Comparison of ENCODE assay signal across 2 cellular contexts in the genomic region with DNA sequence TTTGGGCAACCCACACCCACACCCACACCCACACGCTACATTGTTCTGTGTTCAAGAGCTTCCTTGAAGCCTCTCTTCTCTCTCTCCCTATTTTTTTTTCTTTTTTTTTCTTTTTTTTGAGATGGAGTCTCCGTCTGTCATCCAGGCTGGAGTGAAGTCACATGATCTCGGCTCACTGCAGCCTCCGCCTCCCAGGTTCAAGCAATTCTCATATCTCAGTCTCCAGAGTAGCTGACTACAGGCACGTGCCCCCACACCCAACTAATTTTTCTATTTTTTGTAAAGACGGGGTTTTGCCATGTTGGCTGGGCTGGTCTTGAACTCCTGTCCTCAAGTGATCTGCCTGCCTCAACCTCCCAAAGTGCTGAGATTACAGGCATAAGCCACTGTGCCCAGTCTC.
TF ChIP-seq lines count a peak whose summit lies in the region.

No MANE protein-coding gene starts in this region.

TF ChIP-seq in GM23338, 12 proteins besides CTCF, POLR2A, EP300 and RAD21 (continued from another document):
- TF ChIP-seq, protein P1, sequence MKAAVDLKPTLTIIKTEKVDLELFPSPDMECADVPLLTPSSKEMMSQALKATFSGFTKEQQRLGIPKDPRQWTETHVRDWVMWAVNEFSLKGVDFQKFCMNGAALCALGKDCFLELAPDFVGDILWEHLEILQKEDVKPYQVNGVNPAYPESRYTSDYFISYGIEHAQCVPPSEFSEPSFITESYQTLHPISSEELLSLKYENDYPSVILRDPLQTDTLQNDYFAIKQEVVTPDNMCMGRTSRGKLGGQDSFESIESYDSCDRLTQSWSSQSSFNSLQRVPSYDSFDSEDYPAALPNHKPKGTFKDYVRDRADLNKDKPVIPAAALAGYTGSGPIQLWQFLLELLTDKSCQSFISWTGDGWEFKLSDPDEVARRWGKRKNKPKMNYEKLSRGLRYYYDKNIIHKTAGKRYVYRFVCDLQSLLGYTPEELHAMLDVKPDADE (IDR thresholded peaks at IDR 0.05): no peak
TF ChIP-seq in GM23338: peak in this region for 0.

TF ChIP-seq in K562, 482 proteins besides CTCF, POLR2A, EP300 and RAD21 (continued from another document):
- TF ChIP-seq, protein P2, sequence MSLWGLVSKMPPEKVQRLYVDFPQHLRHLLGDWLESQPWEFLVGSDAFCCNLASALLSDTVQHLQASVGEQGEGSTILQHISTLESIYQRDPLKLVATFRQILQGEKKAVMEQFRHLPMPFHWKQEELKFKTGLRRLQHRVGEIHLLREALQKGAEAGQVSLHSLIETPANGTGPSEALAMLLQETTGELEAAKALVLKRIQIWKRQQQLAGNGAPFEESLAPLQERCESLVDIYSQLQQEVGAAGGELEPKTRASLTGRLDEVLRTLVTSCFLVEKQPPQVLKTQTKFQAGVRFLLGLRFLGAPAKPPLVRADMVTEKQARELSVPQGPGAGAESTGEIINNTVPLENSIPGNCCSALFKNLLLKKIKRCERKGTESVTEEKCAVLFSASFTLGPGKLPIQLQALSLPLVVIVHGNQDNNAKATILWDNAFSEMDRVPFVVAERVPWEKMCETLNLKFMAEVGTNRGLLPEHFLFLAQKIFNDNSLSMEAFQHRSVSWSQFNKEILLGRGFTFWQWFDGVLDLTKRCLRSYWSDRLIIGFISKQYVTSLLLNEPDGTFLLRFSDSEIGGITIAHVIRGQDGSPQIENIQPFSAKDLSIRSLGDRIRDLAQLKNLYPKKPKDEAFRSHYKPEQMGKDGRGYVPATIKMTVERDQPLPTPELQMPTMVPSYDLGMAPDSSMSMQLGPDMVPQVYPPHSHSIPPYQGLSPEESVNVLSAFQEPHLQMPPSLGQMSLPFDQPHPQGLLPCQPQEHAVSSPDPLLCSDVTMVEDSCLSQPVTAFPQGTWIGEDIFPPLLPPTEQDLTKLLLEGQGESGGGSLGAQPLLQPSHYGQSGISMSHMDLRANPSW (CRISPR knock-in tag; IDR thresholded peaks at IDR 0.05): no peak
- TF ChIP-seq, protein P3, sequence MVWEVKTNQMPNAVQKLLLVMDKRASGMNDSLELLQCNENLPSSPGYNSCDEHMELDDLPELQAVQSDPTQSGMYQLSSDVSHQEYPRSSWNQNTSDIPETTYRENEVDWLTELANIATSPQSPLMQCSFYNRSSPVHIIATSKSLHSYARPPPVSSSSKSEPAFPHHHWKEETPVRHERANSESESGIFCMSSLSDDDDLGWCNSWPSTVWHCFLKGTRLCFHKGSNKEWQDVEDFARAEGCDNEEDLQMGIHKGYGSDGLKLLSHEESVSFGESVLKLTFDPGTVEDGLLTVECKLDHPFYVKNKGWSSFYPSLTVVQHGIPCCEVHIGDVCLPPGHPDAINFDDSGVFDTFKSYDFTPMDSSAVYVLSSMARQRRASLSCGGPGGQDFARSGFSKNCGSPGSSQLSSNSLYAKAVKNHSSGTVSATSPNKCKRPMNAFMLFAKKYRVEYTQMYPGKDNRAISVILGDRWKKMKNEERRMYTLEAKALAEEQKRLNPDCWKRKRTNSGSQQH (CRISPR knock-in tag; IDR thresholded peaks at IDR 0.05): no peak
- no peak for TF ChIP-seq YY1 (IDR thresholded peaks at IDR 0.05; ENCODE audit: borderline replicate concordance in 1 of 3, control insufficient read depth in 1 of 3, extremely low read depth in 1 of 3, insufficient read depth in 3 of 3, insufficient read length in 1 of 3, insufficient replicate concordance in 2 of 3, low read depth in 1 of 3, low read length in 2 of 3)
- no peak for TF ChIP-seq ZNF134 (CRISPR knock-in tag; conservative IDR thresholded peaks at IDR 0.05)
- no peak for TF ChIP-seq FOXA3 (CRISPR knock-in tag; conservative IDR thresholded peaks at IDR 0.05 in 1 of 2, IDR thresholded peaks at IDR 0.05 in 1 of 2)
- TF ChIP-seq SAFB2 (IDR thresholded peaks at IDR 0.05; ENCODE audit: borderline replicate concordance, low read depth, low read length, severe bottlenecking): no peak
- 0 out of 2 replicates have a peak, but pooled peaks have one; percentile 5 for TF ChIP-seq ZNF384 (IDR thresholded peaks at IDR 0.05; ENCODE audit: low read depth, low read length)
- 0 out of 2 replicates have a peak, but pooled peaks have one; percentile 21 for TF ChIP-seq CXXC5 (CRISPR knock-in tag; IDR thresholded peaks at IDR 0.05)
- peak; percentile 53; the same call in 1 of the 2 replicates for TF ChIP-seq L3MBTL2 (IDR thresholded peaks at IDR 0.05)
- TF ChIP-seq KLF13 (tag; IDR thresholded peaks at IDR 0.05; ENCODE audit: borderline replicate concordance, low read depth): no peak
- TF ChIP-seq, protein P4, sequence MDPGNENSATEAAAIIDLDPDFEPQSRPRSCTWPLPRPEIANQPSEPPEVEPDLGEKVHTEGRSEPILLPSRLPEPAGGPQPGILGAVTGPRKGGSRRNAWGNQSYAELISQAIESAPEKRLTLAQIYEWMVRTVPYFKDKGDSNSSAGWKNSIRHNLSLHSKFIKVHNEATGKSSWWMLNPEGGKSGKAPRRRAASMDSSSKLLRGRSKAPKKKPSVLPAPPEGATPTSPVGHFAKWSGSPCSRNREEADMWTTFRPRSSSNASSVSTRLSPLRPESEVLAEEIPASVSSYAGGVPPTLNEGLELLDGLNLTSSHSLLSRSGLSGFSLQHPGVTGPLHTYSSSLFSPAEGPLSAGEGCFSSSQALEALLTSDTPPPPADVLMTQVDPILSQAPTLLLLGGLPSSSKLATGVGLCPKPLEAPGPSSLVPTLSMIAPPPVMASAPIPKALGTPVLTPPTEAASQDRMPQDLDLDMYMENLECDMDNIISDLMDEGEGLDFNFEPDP (CRISPR knock-in tag; IDR thresholded peaks at IDR 0.05): no peak
- no peak for TF ChIP-seq DMBX1 (CRISPR knock-in tag; IDR thresholded peaks at IDR 0.05; ENCODE audit: borderline replicate concordance)
- TF ChIP-seq, protein P5, sequence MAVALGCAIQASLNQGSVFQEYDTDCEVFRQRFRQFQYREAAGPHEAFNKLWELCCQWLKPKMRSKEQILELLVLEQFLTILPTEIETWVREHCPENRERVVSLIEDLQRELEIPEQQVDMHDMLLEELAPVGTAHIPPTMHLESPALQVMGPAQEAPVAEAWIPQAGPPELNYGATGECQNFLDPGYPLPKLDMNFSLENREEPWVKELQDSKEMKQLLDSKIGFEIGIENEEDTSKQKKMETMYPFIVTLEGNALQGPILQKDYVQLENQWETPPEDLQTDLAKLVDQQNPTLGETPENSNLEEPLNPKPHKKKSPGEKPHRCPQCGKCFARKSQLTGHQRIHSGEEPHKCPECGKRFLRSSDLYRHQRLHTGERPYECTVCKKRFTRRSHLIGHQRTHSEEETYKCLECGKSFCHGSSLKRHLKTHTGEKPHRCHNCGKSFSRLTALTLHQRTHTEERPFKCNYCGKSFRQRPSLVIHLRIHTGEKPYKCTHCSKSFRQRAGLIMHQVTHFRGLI (CRISPR knock-in tag; IDR thresholded peaks at IDR 0.05): no peak
- TF ChIP-seq LEF1 (IDR thresholded peaks at IDR 0.05): no peak
- no peak for TF ChIP-seq CBFB (CRISPR knock-in tag; IDR thresholded peaks at IDR 0.05)
- TF ChIP-seq, protein P6, sequence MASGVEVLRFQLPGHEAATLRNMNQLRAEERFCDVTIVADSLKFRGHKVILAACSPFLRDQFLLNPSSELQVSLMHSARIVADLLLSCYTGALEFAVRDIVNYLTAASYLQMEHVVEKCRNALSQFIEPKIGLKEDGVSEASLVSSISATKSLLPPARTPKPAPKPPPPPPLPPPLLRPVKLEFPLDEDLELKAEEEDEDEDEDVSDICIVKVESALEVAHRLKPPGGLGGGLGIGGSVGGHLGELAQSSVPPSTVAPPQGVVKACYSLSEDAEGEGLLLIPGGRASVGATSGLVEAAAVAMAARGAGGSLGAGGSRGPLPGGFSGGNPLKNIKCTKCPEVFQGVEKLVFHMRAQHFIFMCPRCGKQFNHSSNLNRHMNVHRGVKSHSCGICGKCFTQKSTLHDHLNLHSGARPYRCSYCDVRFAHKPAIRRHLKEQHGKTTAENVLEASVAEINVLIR (CRISPR knock-in tag; IDR thresholded peaks at IDR 0.05): no peak
- TF ChIP-seq PTBP1 (IDR thresholded peaks at IDR 0.05; ENCODE audit: low read depth, low read length): no peak
- TF ChIP-seq PHF20 (IDR thresholded peaks at IDR 0.05; ENCODE audit: partially characterized antibody): no peak
- TF ChIP-seq, protein P7, sequence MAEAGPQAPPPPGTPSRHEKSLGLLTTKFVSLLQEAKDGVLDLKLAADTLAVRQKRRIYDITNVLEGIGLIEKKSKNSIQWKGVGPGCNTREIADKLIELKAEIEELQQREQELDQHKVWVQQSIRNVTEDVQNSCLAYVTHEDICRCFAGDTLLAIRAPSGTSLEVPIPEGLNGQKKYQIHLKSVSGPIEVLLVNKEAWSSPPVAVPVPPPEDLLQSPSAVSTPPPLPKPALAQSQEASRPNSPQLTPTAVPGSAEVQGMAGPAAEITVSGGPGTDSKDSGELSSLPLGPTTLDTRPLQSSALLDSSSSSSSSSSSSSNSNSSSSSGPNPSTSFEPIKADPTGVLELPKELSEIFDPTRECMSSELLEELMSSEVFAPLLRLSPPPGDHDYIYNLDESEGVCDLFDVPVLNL (CRISPR knock-in tag; IDR thresholded peaks at IDR 0.05; ENCODE audit: low read depth): no peak
- no peak for TF ChIP-seq ETV6 (IDR thresholded peaks at IDR 0.05; ENCODE audit: borderline replicate concordance in 1 of 2, low read depth in 2 of 2, low read length in 1 of 2)
- no peak for TF ChIP-seq ETV6 (CRISPR knock-in tag; IDR thresholded peaks at IDR 0.05; ENCODE audit: borderline replicate concordance)
- peak; percentile 73; the same call in 1 of the 2 replicates for TF ChIP-seq RAD51 (IDR thresholded peaks at IDR 0.05; ENCODE audit: borderline replicate concordance, low read depth)
- TF ChIP-seq ZNF79 (CRISPR knock-in tag; IDR thresholded peaks at IDR 0.05; ENCODE audit: low read depth): no peak
- no peak for TF ChIP-seq DNMT1 (IDR thresholded peaks at IDR 0.05)
- TF ChIP-seq, protein P8, sequence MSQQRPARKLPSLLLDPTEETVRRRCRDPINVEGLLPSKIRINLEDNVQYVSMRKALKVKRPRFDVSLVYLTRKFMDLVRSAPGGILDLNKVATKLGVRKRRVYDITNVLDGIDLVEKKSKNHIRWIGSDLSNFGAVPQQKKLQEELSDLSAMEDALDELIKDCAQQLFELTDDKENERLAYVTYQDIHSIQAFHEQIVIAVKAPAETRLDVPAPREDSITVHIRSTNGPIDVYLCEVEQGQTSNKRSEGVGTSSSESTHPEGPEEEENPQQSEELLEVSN (IDR thresholded peaks at IDR 0.05; ENCODE audit: borderline replicate concordance in 1 of 2, extremely low read depth in 1 of 2, insufficient read depth in 1 of 2, insufficient read length in 1 of 2, low read depth in 1 of 2, low read length in 1 of 2, poor library complexity in 1 of 2, severe bottlenecking in 1 of 2): no peak
- no peak for TF ChIP-seq NFXL1 (CRISPR knock-in tag; IDR thresholded peaks at IDR 0.05)
- TF ChIP-seq, protein P9, sequence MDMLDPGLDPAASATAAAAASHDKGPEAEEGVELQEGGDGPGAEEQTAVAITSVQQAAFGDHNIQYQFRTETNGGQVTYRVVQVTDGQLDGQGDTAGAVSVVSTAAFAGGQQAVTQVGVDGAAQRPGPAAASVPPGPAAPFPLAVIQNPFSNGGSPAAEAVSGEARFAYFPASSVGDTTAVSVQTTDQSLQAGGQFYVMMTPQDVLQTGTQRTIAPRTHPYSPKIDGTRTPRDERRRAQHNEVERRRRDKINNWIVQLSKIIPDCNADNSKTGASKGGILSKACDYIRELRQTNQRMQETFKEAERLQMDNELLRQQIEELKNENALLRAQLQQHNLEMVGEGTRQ (CRISPR knock-in tag; IDR thresholded peaks at IDR 0.05): peak; percentile 44
TF ChIP-seq in K562: peak in this region for 10.
